Comparison of ENCODE assay signal across 8 cellular contexts in the genomic region with DNA sequence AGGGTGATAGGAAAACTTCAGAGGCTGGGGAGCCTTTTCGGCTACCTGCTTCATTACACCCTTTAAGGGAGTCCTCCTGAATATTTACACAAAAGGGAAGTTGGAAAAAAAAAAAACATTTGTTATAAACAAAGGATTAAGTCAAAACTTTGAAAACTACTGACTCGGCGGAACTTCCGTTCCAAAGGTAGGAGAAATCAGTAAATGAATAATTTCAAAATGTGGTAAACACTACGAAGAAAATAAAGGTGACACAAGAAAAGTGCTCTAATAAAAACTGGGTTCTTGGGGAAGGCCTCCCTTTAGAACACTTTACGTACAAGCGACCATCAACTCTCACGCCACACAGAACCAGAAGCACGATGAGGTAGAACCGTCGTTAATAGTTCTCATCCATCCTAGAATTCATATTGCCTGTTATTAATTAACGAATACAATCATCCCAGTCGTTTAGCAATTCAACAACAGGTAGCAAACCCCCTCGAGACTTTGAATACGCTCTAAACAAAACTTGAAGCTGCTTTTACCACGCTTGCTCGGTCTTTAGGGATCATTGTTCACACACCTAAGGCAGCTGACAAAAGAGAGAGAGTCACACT. TPM values are rescaled to one million over a fixed set of nuclear protein-coding genes. Genes with fewer than 3 reads are reported as not detected.
DNase-seq lines count a peak whose midpoint lies in the region; ATAC-seq and TF ChIP-seq lines count a peak whose summit lies in the region.

No MANE protein-coding gene starts in this region.

- H3K27ac ChIP-seq in CD8-positive, alpha-beta T cell (ENCODE audit: low read depth, low read length), result peak overlapping the region; percentile 87
- H3K27ac ChIP-seq in HEK293 (ENCODE audit: extremely low read depth, low read depth, low read length), result peak overlapping the region; percentile 97
- H3K27ac ChIP-seq in SJSA1, result peak overlapping the region; percentile 92

- no peaks in the 10 kb centered on the region for H3K27me3 ChIP-seq in CD8-positive, alpha-beta T cell (ENCODE audit: insufficient read depth, low read length)
- no peaks in the 10 kb centered on the region for H3K27me3 ChIP-seq in SJSA1 (replicated peaks)

- TF ChIP-seq POLR2A in erythroblast (IDR thresholded peaks at IDR 0.05; ENCODE audit: low read length), result no peak

- DNase-seq in CD8-positive, alpha-beta T cell, result no peak
- DNase-seq in SJSA1 (ENCODE audit: low read depth in 1 of 2, low spot score in 2 of 2), result peak in 1 of 2 experiments; percentile 63
- DNase-seq in erythroblast (lab: John Stamatoyannopoulos, UW), result peak; percentile 64 to 74
- DNase-seq in osteocyte (ENCODE audit: extremely low spot score, unreplicated experiment), result no peak
- DNase-seq in GM19240 (ENCODE audit: insufficient read length, low spot score), result no peak

- ATAC-seq in CD8-positive, alpha-beta T cell, result no peak
- ATAC-seq in GM21529 (IDR thresholded peaks at IDR 0.05; ENCODE audit: unreplicated experiment) (no peak), HG02870 (IDR thresholded peaks at IDR 0.05; ENCODE audit: unreplicated experiment) (no peak)

- H3K27me3 Mint-ChIP-seq in CD8-positive, alpha-beta T cell (ENCODE audit: low read depth), result no peaks in the 10 kb centered on the region
- no peaks in the 10 kb centered on the region for H3K27me3 Mint-ChIP-seq in osteocyte (ENCODE audit: unreplicated experiment)

- CTCF ChIA-PET in CD8-positive, alpha-beta T cell (lab: Charles Lee), result no interaction called here
- CTCF ChIA-PET in HEK293 (lab: Yijun Ruan, JAX), result no interaction called here

- no peaks in the 10 kb centered on the region for H3K9me3 ChIP-seq in CD8-positive, alpha-beta T cell (ENCODE audit: low read length)
- H3K9me3 ChIP-seq in HEK293 (ENCODE audit: control insufficient read depth, insufficient read depth, low read depth, low read length) (no peaks in the 10 kb centered on the region), SJSA1 (replicated peaks) (no peaks in the 10 kb centered on the region)

- H3K36me3 Mint-ChIP-seq in CD8-positive, alpha-beta T cell, result peaks cover 9% of the 10 kb centered on the region
- H3K36me3 Mint-ChIP-seq in osteocyte (ENCODE audit: unreplicated experiment), result no peaks in the 10 kb centered on the region

- no peaks in the 10 kb centered on the region for H3K36me3 ChIP-seq in CD8-positive, alpha-beta T cell (ENCODE audit: insufficient read depth, low read length)
- H3K36me3 ChIP-seq in HEK293 (ENCODE audit: control insufficient read depth in 2 of 2, insufficient read depth in 1 of 2, low read length in 2 of 2) (no peaks in the 10 kb centered on the region; a peak in 1 of 3 replicates), SJSA1 (peaks cover 10% of the 10 kb centered on the region)

- no peak for TF ChIP-seq CTCF in CD8-positive, alpha-beta T cell (IDR thresholded peaks at IDR 0.05)
- TF ChIP-seq CTCF in HEK293 (tag by site-specific recombination; IDR thresholded peaks at IDR 0.05), result no peak
- TF ChIP-seq CTCF in osteocyte (IDR thresholded peaks at IDR 0.05), result no peak

- peak overlapping the region; percentile 91 for H3K27ac Mint-ChIP-seq in CD8-positive, alpha-beta T cell
- H3K27ac Mint-ChIP-seq in osteocyte (ENCODE audit: unreplicated experiment), result peak overlapping the region; percentile 94

- POLR2A ChIA-PET in CD8-positive, alpha-beta T cell (lab: Charles Lee), result interaction anchor here (0.7 to 1.2 kb wide), 2 partner anchors 20 to 306 kb away, joined by 3 to 4 read pairs; no protein-coding TSS in a partner anchor
- POLR2A ChIA-PET in HEK293 (lab: Yijun Ruan, JAX), result interaction anchor here (0.9 kb wide), 1 partner anchor 75 kb away, joined by 3 read pairs; no protein-coding TSS in a partner anchor

- peaks cover 29% of the 10 kb centered on the region for H3K4me1 ChIP-seq in CD8-positive, alpha-beta T cell (ENCODE audit: insufficient read depth, low read length)
- no peaks in the 10 kb centered on the region for H3K4me1 ChIP-seq in HEK293 (ENCODE audit: control insufficient read depth, insufficient read depth, low read length)
- H3K4me1 ChIP-seq in SJSA1 (replicated peaks), result peaks cover 5% of the 10 kb centered on the region; the same call in 1 of the 2 replicates

- H3K4me3 Mint-ChIP-seq in CD8-positive, alpha-beta T cell, result peak overlapping the region; percentile 89
- peak overlapping the region; percentile 90 for H3K4me3 Mint-ChIP-seq in osteocyte (ENCODE audit: unreplicated experiment)

- peak overlapping the region; percentile 54 for H3K4me3 ChIP-seq in CD8-positive, alpha-beta T cell (ENCODE audit: low read depth, low read length)
- H3K4me3 ChIP-seq in HEK293 (ENCODE audit: low read depth, low read length) (peak overlapping the region; percentile 79), SJSA1 (peak overlapping the region; percentile 95)

- H3K9me3 Mint-ChIP-seq in CD8-positive, alpha-beta T cell, result no peaks in the 10 kb centered on the region
- H3K9me3 Mint-ChIP-seq in osteocyte (ENCODE audit: unreplicated experiment), result no peaks in the 10 kb centered on the region

- peaks cover 36% of the 10 kb centered on the region for H3K4me1 Mint-ChIP-seq in CD8-positive, alpha-beta T cell (ENCODE audit: low read depth)
- H3K4me1 Mint-ChIP-seq in osteocyte (ENCODE audit: unreplicated experiment), result peaks cover 21% of the 10 kb centered on the region

- intact Hi-C loops in CD8-positive, alpha-beta T cell (cut with DNase I, micrococcal nuclease), result loop anchor here (1.0 to 10.0 kb wide), 8 partner anchors 8 to 616 kb away; a partner anchor contains a TSS

TF ChIP-seq in HEK293, 187 proteins besides CTCF, POLR2A, EP300 and RAD21:
- TF ChIP-seq ZBTB20 (tag by site-specific recombination; IDR thresholded peaks at IDR 0.05), result peak; percentile 3; the same call in 1 of the 2 replicates
- TF ChIP-seq ZBTB48 (tag by site-specific recombination; IDR thresholded peaks at IDR 0.05), result peak; percentile 81; the same call in 1 of the 2 replicates
- TF ChIP-seq ZNF600 (tag by site-specific recombination; IDR thresholded peaks at IDR 0.05), result 0 out of 2 replicates have a peak, but pooled peaks have one; percentile 23
- no peak for TF ChIP-seq IKZF3 (tag by site-specific recombination; IDR thresholded peaks at IDR 0.05)
- 0 out of 2 replicates have a peak, but pooled peaks have one; percentile 10 for TF ChIP-seq SP7 (tag by site-specific recombination; IDR thresholded peaks at IDR 0.05)
- TF ChIP-seq, protein P1, sequence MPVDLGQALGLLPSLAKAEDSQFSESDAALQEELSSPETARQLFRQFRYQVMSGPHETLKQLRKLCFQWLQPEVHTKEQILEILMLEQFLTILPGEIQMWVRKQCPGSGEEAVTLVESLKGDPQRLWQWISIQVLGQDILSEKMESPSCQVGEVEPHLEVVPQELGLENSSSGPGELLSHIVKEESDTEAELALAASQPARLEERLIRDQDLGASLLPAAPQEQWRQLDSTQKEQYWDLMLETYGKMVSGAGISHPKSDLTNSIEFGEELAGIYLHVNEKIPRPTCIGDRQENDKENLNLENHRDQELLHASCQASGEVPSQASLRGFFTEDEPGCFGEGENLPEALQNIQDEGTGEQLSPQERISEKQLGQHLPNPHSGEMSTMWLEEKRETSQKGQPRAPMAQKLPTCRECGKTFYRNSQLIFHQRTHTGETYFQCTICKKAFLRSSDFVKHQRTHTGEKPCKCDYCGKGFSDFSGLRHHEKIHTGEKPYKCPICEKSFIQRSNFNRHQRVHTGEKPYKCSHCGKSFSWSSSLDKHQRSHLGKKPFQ (tag by site-specific recombination; IDR thresholded peaks at IDR 0.05), result peak; percentile 33; the same call in 1 of the 2 replicates
- TF ChIP-seq, protein P2, sequence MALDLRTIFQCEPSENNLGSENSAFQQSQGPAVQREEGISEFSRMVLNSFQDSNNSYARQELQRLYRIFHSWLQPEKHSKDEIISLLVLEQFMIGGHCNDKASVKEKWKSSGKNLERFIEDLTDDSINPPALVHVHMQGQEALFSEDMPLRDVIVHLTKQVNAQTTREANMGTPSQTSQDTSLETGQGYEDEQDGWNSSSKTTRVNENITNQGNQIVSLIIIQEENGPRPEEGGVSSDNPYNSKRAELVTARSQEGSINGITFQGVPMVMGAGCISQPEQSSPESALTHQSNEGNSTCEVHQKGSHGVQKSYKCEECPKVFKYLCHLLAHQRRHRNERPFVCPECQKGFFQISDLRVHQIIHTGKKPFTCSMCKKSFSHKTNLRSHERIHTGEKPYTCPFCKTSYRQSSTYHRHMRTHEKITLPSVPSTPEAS (tag by site-specific recombination; IDR thresholded peaks at IDR 0.05), result no peak
- peak; percentile 81; the same call in 1 of the 2 replicates for TF ChIP-seq ZBTB17 (tag by site-specific recombination; IDR thresholded peaks at IDR 0.05)

RNA-seq across cellular contexts. Expression of a gene that starts 0.9 kb away (rescaled TPM):
- 10 to 100 TPM; 65.4 to 68.2 TPM for total RNA-seq in CD8-positive, alpha-beta T cell
- total RNA-seq in SJSA1 (2014; rRNA removed; shearing (Covaris generic)), result 34.6 and 37.9 TPM in 2 replicates
- 99.6 and 113 TPM in 2 replicates for total RNA-seq in osteocyte

RNA-seq across cellular contexts. Expression of a gene that starts 22.1 kb away (rescaled TPM):
- 10 to 100 TPM; 80.7 to 83.4 TPM for total RNA-seq in CD8-positive, alpha-beta T cell
- total RNA-seq in SJSA1 (2014; rRNA removed; shearing (Covaris generic)), result 45.0 and 70.6 TPM in 2 replicates
- 78.9 and 83.5 TPM in 2 replicates for total RNA-seq in osteocyte

Comparison
In these comparisons a context has a peak if more than half of its experiments do, and no peak if none do; other contexts are left out.
1. DNase-seq: peak in erythroblast (2 of 2); none in CD8-positive, alpha-beta T cell (0 of 7), osteocyte (single experiment) and GM19240 (single experiment).
2. Peak in every context shown above with its lines, with median percentiles within 50 percentile points of each other: H3K27ac ChIP-seq and H3K4me3 ChIP-seq.